ENCODE assay signal across 7 cellular contexts in the genomic region with DNA sequence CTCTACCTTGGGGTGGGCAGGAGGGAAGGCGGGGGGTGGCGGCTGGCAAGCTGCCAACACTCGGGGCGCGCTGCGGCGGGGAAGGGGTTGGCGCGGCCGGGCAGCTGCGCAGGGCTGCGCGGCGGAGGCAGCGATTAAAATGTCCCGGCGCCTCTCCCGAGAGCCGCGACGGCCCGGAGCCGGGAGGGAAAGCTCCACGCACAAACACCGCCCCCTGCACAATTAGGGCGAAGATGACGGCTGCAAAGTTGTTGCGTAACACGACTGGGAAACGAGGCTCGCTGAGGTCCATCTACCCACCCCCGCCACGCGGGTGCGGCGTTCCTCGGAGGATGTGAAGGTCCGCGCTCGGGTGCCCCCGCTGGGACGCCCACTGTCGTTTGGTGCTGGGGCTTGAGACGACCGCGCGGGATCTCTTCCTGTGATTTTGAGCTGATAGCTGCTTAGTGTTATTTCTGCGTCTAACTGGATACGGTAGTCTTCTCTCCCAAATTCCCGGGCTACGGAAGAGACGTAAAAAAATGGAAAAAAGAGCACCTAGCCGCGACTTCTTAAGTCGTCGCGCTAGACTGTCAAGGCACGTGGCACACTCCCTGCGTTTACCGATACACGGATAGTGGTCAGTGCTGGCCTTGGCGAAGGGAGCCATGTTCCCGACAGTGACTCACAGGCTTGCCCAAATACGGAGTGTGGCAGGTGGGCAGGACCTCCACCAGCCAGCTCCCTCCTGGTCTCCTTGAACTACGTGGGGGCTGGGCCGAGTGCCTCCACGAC. TPM values are rescaled to one million over a fixed set of nuclear protein-coding genes. Genes with fewer than 3 reads are reported as not detected.
DNase-seq lines count a peak whose midpoint lies in the region; ATAC-seq and TF ChIP-seq lines count a peak whose summit lies in the region.

No MANE protein-coding gene starts in this region.

- H3K36me3 ChIP-seq in Panc1 (ENCODE audit: control insufficient read depth, insufficient read depth, low read length) (no peaks in the 10 kb centered on the region; the same call in 1 of the 2 replicates), stomach (no peaks in the 10 kb centered on the region)

- peak; percentile 90 for TF ChIP-seq EP300 in stomach (IDR thresholded peaks at IDR 0.05)

- H3K27ac ChIP-seq in Panc1 (ENCODE audit: low read length) (0 out of 2 replicates have a peak overlapping the region, but pooled peaks have one; percentile 7), stomach (peak overlapping the region; percentile 89 to 100 (median 99))

- intact Hi-C loops in Panc1 (cut with micrococcal nuclease; ENCODE audit: unreplicated experiment) (loop anchor here (2.0 kb wide), 1 partner anchor 388 kb away; no protein-coding TSS in a partner anchor), stomach (cut with DNase I; ENCODE audit: low total_unique reads) (loop anchor here (5.0 kb wide), 1 partner anchor 387 kb away; no protein-coding TSS in a partner anchor)

- H3K27me3 Mint-ChIP-seq in natural killer cell treated with Interleukin-12 subunit alpha and Interleukin-12 subunit beta and Interleukin-15 and Interleukin-18, amount 100 ng/mL, for 72 hours = no peaks in the 10 kb centered on the region

- BruUV-seq in Panc1 (replicated peaks; lab: Mats Ljungman, UMichigan) = no TSS peak

- H3K27me3 ChIP-seq in Panc1 (ENCODE audit: control insufficient read depth, insufficient read depth, low read length) (no peaks in the 10 kb centered on the region), stomach (peaks cover 0 to 5% (median 0%) of the 10 kb centered on the region in 3 donors)

- CTCF ChIA-PET in Panc1 (lab: Charles Lee) = no interaction called here

- H3K4me1 Mint-ChIP-seq in natural killer cell treated with Interleukin-12 subunit alpha and Interleukin-12 subunit beta and Interleukin-15 and Interleukin-18, amount 100 ng/mL, for 72 hours (ENCODE audit: low read depth in 2 of 2) = peaks cover 61% of the 10 kb centered on the region in 2 donors

- ATAC-seq in HG02970 (IDR thresholded peaks at IDR 0.05; ENCODE audit: low FRiP score, unreplicated experiment) = peak; percentile 7
- ATAC-seq in Panc1 = peak; percentile 32
- peak; percentile 56 to 74 for ATAC-seq in natural killer cell treated with Interleukin-12 subunit alpha and Interleukin-12 subunit beta and Interleukin-15 and Interleukin-18, amount 100 ng/mL, for 72 hours

- in situ Hi-C loops in Panc1 (cut with HindIII; ENCODE audit: low pct_unique_long_range_greater_than_20kb, low sequenced_read_pairs) = no loop called here

- POLR2A ChIA-PET in Panc1 (lab: Charles Lee) = no interaction called here

- 1 to 3% (median 2%) methylated on average over 41 to 67 of the region's 67 CpGs for WGBS in stomach, 5 donors

- TF ChIP-seq CTCF in GM12865 (IDR thresholded peaks at IDR 0.05; ENCODE audit: insufficient read depth, low read depth, low read length, missing control alignments) (no peak), Panc1 (IDR thresholded peaks at IDR 0.05) (peak; percentile 17; the same call in 1 of the 2 replicates), stomach (IDR thresholded peaks at IDR 0.05) (no peak)

- DNase-seq in GM12865 (ENCODE audit: low read depth) = peak; percentile 19
- DNase-seq in Panc1 (ENCODE audit: low read depth, low spot score) = no peak
- peak; percentile 35 for DNase-seq in activated gamma-delta T cell (lab: John Stamatoyannopoulos, UW)
- peak; percentile 76 for DNase-seq in fibroblast of the conjunctiva (ENCODE audit: low read depth)
- peak; percentile 91 for DNase-seq in natural killer cell treated with Interleukin-12 subunit alpha and Interleukin-12 subunit beta and Interleukin-15 and Interleukin-18, amount 100 ng/mL, for 72 hours (ENCODE audit: low spot score)
- DNase-seq in stomach = peak; percentile 80

- peaks cover 8% of the 10 kb centered on the region for H3K36me3 Mint-ChIP-seq in natural killer cell treated with Interleukin-12 subunit alpha and Interleukin-12 subunit beta and Interleukin-15 and Interleukin-18, amount 100 ng/mL, for 72 hours

- H3K27ac Mint-ChIP-seq in natural killer cell treated with Interleukin-12 subunit alpha and Interleukin-12 subunit beta and Interleukin-15 and Interleukin-18, amount 100 ng/mL, for 72 hours = peak overlapping the region; percentile 93 to 99

- TF ChIP-seq POLR2A in stomach (IDR thresholded peaks at IDR 0.05) = no peak

- no peaks in the 10 kb centered on the region for H3K9me3 Mint-ChIP-seq in natural killer cell treated with Interleukin-12 subunit alpha and Interleukin-12 subunit beta and Interleukin-15 and Interleukin-18, amount 100 ng/mL, for 72 hours

- H3K4me3 Mint-ChIP-seq in natural killer cell treated with Interleukin-12 subunit alpha and Interleukin-12 subunit beta and Interleukin-15 and Interleukin-18, amount 100 ng/mL, for 72 hours = peak overlapping the region; percentile 95

- H3K4me1 ChIP-seq in Panc1 (ENCODE audit: control insufficient read depth, insufficient read depth, low read length) (peaks cover 9% of the 10 kb centered on the region), stomach (peaks cover 18 to 71% (median 34%) of the 10 kb centered on the region in 4 donors)

- H3K9me3 ChIP-seq in Panc1 (ENCODE audit: control insufficient read depth, insufficient read depth, low read depth, low read length) = no peaks in the 10 kb centered on the region
- no peaks in the 10 kb centered on the region for H3K9me3 ChIP-seq in stomach

- peak overlapping the region; percentile 68 for H3K4me3 ChIP-seq in GM12865 (ENCODE audit: low read depth, low read length)
- H3K4me3 ChIP-seq in Panc1 (ENCODE audit: low read depth in 2 of 2, low read length in 2 of 2) = peak overlapping the region; percentile 63 to 71
- peak overlapping the region; percentile 59 to 88 (median 74) for H3K4me3 ChIP-seq in stomach

RNA-seq across cellular contexts. Expression of gene NFIL3, which starts 1.0 kb away (rescaled TPM):
- total RNA-seq in Panc1 (2021; ENCODE audit: unreplicated experiment) = 13.3 TPM
- 6.9 TPM for polyA plus RNA-seq in Panc1 (2012; ENCODE audit: insufficient read length)
- total RNA-seq in natural killer cell treated with Interleukin-12 subunit alpha and Interleukin-12 subunit beta and Interleukin-15 and Interleukin-18, amount 100 ng/mL, for 72 hours = 10 to 100 TPM; 28.7 to 79.7 TPM
- total RNA-seq in stomach = 10 to 100 TPM in 3 of 5 donors, 1 to 10 TPM in 1, not detected in 1; 8.0 to 39.7 (median 17.5) TPM
- polyA plus RNA-seq in stomach = 10 to 100 TPM; 21.2 to 21.9 (median 21.7) TPM

Comparison
In these comparisons a context has a peak if more than half of its experiments do, and no peak if none do; other contexts are left out.
1. ATAC-seq: peak in every context shown above with its lines; median percentile 65 in natural killer cell treated with Interleukin-12 subunit alpha and Interleukin-12 subunit beta and Interleukin-15 and Interleukin-18, amount 100 ng/mL, for 72 hours; 32 in Panc1; 7 in HG02970.